ENCODE assay signal across 8 cellular contexts in genomic region chr9:114505187-114506081, GRCh38. TPM values are rescaled to one million over a fixed set of nuclear protein-coding genes. Genes with fewer than 3 reads are reported as not detected.
DNase-seq lines count a peak whose midpoint lies in the region; ATAC-seq, FAIRE-seq and TF ChIP-seq lines count a peak whose summit lies in the region.

Gene WHRN, minus strand, starts transcription at chr9:114505473. Its CDS starts 672 bp downstream, at chr9:114504801.

- H3F3A ChIP-seq in GM23338 (replicated peaks; ENCODE audit: low read depth) (no peaks in the 10 kb centered on the region), MM.1S (ENCODE audit: insufficient read depth, low read length) (peaks cover 30% of the 10 kb centered on the region), neural progenitor cell (ENCODE audit: low read depth) (peaks cover 28% of the 10 kb centered on the region)

- H3K4me3 Mint-ChIP-seq in GM23338: peak within 1 kb of the TSS; percentile 86
- peak within 1 kb of the TSS; percentile 92 for H3K4me3 Mint-ChIP-seq in neural progenitor cell
- peak within 1 kb of the TSS; percentile 82 for H3K4me3 Mint-ChIP-seq in stimulated activated naive CD8-positive, alpha-beta T cell treated with anti-CD3 and anti-CD28 coated beads, Interleukin-15, Interleukin-2, amounts not matched to agents 100 ng/mL and 50 ng/mL, for 24 hours

- FAIRE-seq in frontal cortex (lab: Jason Lieb, UNC): no peak

- DNase-seq in DMS 273 (lab: John Stamatoyannopoulos, UW; ENCODE audit: unreplicated experiment) (peak; percentile 96), GM23338 (ENCODE audit: low spot score) (peak; percentile 98), MM.1S (peak; percentile 95), SK-N-DZ (ENCODE audit: low spot score) (peak; percentile 62), frontal cortex (ENCODE audit: low spot score in 2 of 2) (peak; percentile 92 to 95), neural progenitor cell (ENCODE audit: low spot score) (peak; percentile 98)
- DNase-seq in activated naive CD4-positive, alpha-beta T cell treated with Interleukin-2 at 50 U/mL for 16 hours: peak; percentile 90

- H3K4me3 ChIP-seq in GM23338: peak within 1 kb of the TSS; percentile 61
- H3K4me3 ChIP-seq in MM.1S (ENCODE audit: low read length): peak within 1 kb of the TSS; percentile 80
- peak within 1 kb of the TSS; percentile 54 for H3K4me3 ChIP-seq in neural progenitor cell

- TF ChIP-seq CTCF in GM23338 (conservative IDR thresholded peaks at IDR 0.05; ENCODE audit: low read depth in 2 of 2): peak in 1 of 2 experiments; percentile 13; a peak in 1 of 4 replicates
- no peak; the same call in 1 of the 2 replicates for TF ChIP-seq CTCF in MM.1S (IDR thresholded peaks at IDR 0.05; ENCODE audit: low read length)
- TF ChIP-seq CTCF in neural progenitor cell (IDR thresholded peaks at IDR 0.05): peak; percentile 18

- H3K9me3 ChIP-seq in MM.1S (replicated peaks; ENCODE audit: insufficient read depth, low read length): no peaks in the 10 kb centered on the region
- no peaks in the 10 kb centered on the region for H3K9me3 ChIP-seq in neural progenitor cell (ENCODE audit: low read depth)

- H3K9me3 Mint-ChIP-seq in GM23338 (no peaks in the 10 kb centered on the region; the same call in 2 of the 3 replicates), neural progenitor cell (peaks cover 3% of the 10 kb centered on the region)
- no peaks in the 10 kb centered on the region for H3K9me3 Mint-ChIP-seq in stimulated activated naive CD8-positive, alpha-beta T cell treated with anti-CD3 and anti-CD28 coated beads, Interleukin-15, Interleukin-2, amounts not matched to agents 100 ng/mL and 50 ng/mL, for 24 hours

- H3K27ac Mint-ChIP-seq in GM23338 (peak within 1 kb of the TSS; percentile 89), neural progenitor cell (peak within 1 kb of the TSS; percentile 93)
- H3K27ac Mint-ChIP-seq in stimulated activated naive CD8-positive, alpha-beta T cell treated with anti-CD3 and anti-CD28 coated beads, Interleukin-15, Interleukin-2, amounts not matched to agents 100 ng/mL and 50 ng/mL, for 24 hours: peak within 1 kb of the TSS; percentile 65

- peak within 1 kb of the TSS; percentile 84 for H3K4me2 ChIP-seq in GM23338
- H3K4me2 ChIP-seq in MM.1S (ENCODE audit: low read depth, low read length): peak within 1 kb of the TSS; percentile 98
- peak within 1 kb of the TSS; percentile 72 for H3K4me2 ChIP-seq in neural progenitor cell

- H2AFZ ChIP-seq in GM23338: peak within 1 kb of the TSS; percentile 93
- H2AFZ ChIP-seq in MM.1S (ENCODE audit: low read length): peak within 1 kb of the TSS; percentile 47; the same call in 1 of the 2 replicates
- peak within 1 kb of the TSS; percentile 53 for H2AFZ ChIP-seq in neural progenitor cell (replicated peaks)

- ATAC-seq in GM23338: peak; percentile 78

- H3K4me1 Mint-ChIP-seq in GM23338 (peaks cover 52% of the 10 kb centered on the region), neural progenitor cell (peaks cover 49% of the 10 kb centered on the region)
- peaks cover 30% of the 10 kb centered on the region for H3K4me1 Mint-ChIP-seq in stimulated activated naive CD8-positive, alpha-beta T cell treated with anti-CD3 and anti-CD28 coated beads, Interleukin-15, Interleukin-2, amounts not matched to agents 100 ng/mL and 50 ng/mL, for 24 hours (ENCODE audit: low read depth)

- peaks cover 18% of the 10 kb centered on the region for H3K27me3 Mint-ChIP-seq in GM23338 (ENCODE audit: insufficient read depth, low read depth, poor library complexity)
- peaks cover 9% of the 10 kb centered on the region for H3K27me3 Mint-ChIP-seq in neural progenitor cell (ENCODE audit: insufficient read depth, low read depth)
- peaks cover 39% of the 10 kb centered on the region for H3K27me3 Mint-ChIP-seq in stimulated activated naive CD8-positive, alpha-beta T cell treated with anti-CD3 and anti-CD28 coated beads, Interleukin-15, Interleukin-2, amounts not matched to agents 100 ng/mL and 50 ng/mL, for 24 hours

- no peaks in the 10 kb centered on the region for H3K36me3 ChIP-seq in GM23338 (ENCODE audit: insufficient read depth)
- no peaks in the 10 kb centered on the region for H3K36me3 ChIP-seq in MM.1S (replicated peaks; ENCODE audit: insufficient read depth, low read length)
- H3K36me3 ChIP-seq in neural progenitor cell: no peaks in the 10 kb centered on the region

- no peaks in the 10 kb centered on the region; the same call in 1 of the 2 replicates for H4K20me1 ChIP-seq in GM23338 (replicated peaks; ENCODE audit: insufficient read depth)
- H4K20me1 ChIP-seq in MM.1S (ENCODE audit: insufficient read depth, low read length): no peaks in the 10 kb centered on the region
- H4K20me1 ChIP-seq in neural progenitor cell (ENCODE audit: low read depth): no peaks in the 10 kb centered on the region

- no peak within 1 kb of the TSS for H3K27ac ChIP-seq in GM23338 (ENCODE audit: low read depth)
- H3K27ac ChIP-seq in MM.1S (ENCODE audit: low read length): peak within 1 kb of the TSS; percentile 81
- H3K27ac ChIP-seq in neural progenitor cell: no peak within 1 kb of the TSS

- H3K9me2 ChIP-seq in GM23338 (ENCODE audit: insufficient read depth): no peaks in the 10 kb centered on the region
- H3K9me2 ChIP-seq in MM.1S (replicated peaks; ENCODE audit: insufficient read depth, low read length): no peaks in the 10 kb centered on the region

- H3K4me1 ChIP-seq in GM23338 (ENCODE audit: insufficient read depth): peaks cover 56% of the 10 kb centered on the region
- H3K4me1 ChIP-seq in MM.1S (ENCODE audit: low read length): peaks cover 14% of the 10 kb centered on the region
- H3K4me1 ChIP-seq in neural progenitor cell: peaks cover 48% of the 10 kb centered on the region

- H3K9ac ChIP-seq in MM.1S (ENCODE audit: low read length): peak within 1 kb of the TSS; percentile 97
- no peak within 1 kb of the TSS for H3K9ac ChIP-seq in neural progenitor cell

- H3K79me2 ChIP-seq in GM23338 (replicated peaks; ENCODE audit: insufficient read depth): 0 out of 2 replicates have a peak, but pooled peaks cover 4% of the 10 kb centered on the region
- H3K79me2 ChIP-seq in MM.1S (ENCODE audit: low read length): peaks cover 47% of the 10 kb centered on the region
- H3K79me2 ChIP-seq in neural progenitor cell (ENCODE audit: low read depth): peaks cover 9% of the 10 kb centered on the region

- H3K27me3 ChIP-seq in GM23338 (ENCODE audit: insufficient read depth) (peaks cover 29% of the 10 kb centered on the region), MM.1S (replicated peaks; ENCODE audit: insufficient read depth, low read length) (no peaks in the 10 kb centered on the region), neural progenitor cell (peaks cover 49% of the 10 kb centered on the region)

- no peaks in the 10 kb centered on the region for H3K36me3 Mint-ChIP-seq in GM23338 (ENCODE audit: low read depth)
- no peaks in the 10 kb centered on the region for H3K36me3 Mint-ChIP-seq in neural progenitor cell
- H3K36me3 Mint-ChIP-seq in stimulated activated naive CD8-positive, alpha-beta T cell treated with anti-CD3 and anti-CD28 coated beads, Interleukin-15, Interleukin-2, amounts not matched to agents 100 ng/mL and 50 ng/mL, for 24 hours (ENCODE audit: low read depth): no peaks in the 10 kb centered on the region

RNA-seq across cellular contexts. Expression of gene WHRN, which starts in this region (rescaled TPM):
- 8.9 and 11.2 TPM in 2 replicates for total RNA-seq in GM23338 (2014; rRNA removed; shearing (Covaris generic))
- 7.2 and 8.3 TPM in 2 replicates for polyA plus RNA-seq in GM23338 (2016; fragmentation: Nextera tagmentation; extraction: Ambion mirVana)
- polyA plus RNA-seq in SK-N-DZ (2014; cell fraction: cytosol; rRNA removed): 0.08 and 0.09 TPM in 2 replicates
- polyA plus RNA-seq in SK-N-DZ (2014; cell fraction: nucleus; rRNA removed): 0.64 and 0.78 TPM in 2 replicates
- total RNA-seq in frontal cortex: 0.41 TPM
- 1.1 and 6.6 TPM in 2 replicates for total RNA-seq in neural progenitor cell (ENCODE audit: low replicate concordance)

Comparison
In these comparisons a context has a peak if more than half of its experiments do, and no peak if none do; other contexts are left out.
1. Peak in DNase-seq in frontal cortex; RNA of the gene not detected or under 1 TPM.